ENCODE assay signal across 24 cellular contexts in genomic region chr4:180767330-180767729, GRCh38.
DNase-seq lines count a peak whose midpoint lies in the region; ATAC-seq and TF ChIP-seq lines count a peak whose summit lies in the region.
"Had no signal": no experiment of that assay in that cellular context is flagged by ENCODE, and none has a peak within 500 bp of the region (broad histone marks: within the 10 kb centered on the region; RNA-seq: fewer than 3 reads in every experiment).

No MANE protein-coding gene starts in this region.

- H3K27ac Mint-ChIP-seq in neural progenitor cell, result peak overlapping the region; percentile 67
- H3K27ac Mint-ChIP-seq: activated B cell treated with CpG ODN at 0.5 μM for 24 hours; activated CD8-positive, alpha-beta T cell treated with anti-CD3 and anti-CD28 coated beads, Interleukin-2, amount 10 ng/mL, durations not matched to agents 7 days and 5 days; activated naive CD4-positive, alpha-beta T cell treated with anti-CD3 and anti-CD28 coated beads, Interleukin-2, amount 50 U/mL, for 72 hours; activated T-cell treated with anti-CD3 and anti-CD28 coated beads, Interleukin-2, amount 50 U/mL, for 72 hours; dendritic cell treated with granulocyte-macrophage colony-stimulating factor and Interleukin-4, amounts not matched to agents 40 ng/mL and 50 ng/mL, for 4 days had no signal

- no peak for ATAC-seq in HG03095 (IDR thresholded peaks at IDR 0.05; ENCODE audit: unreplicated experiment)
- ATAC-seq in GM18498 (IDR thresholded peaks at IDR 0.05; ENCODE audit: unreplicated experiment), result no peak
- ATAC-seq in GM21381 (IDR thresholded peaks at IDR 0.05; ENCODE audit: unreplicated experiment), result no peak
- ATAC-seq: activated CD8-positive, alpha-beta T cell treated with anti-CD3 and anti-CD28 coated beads, Interleukin-2, amount 10 ng/mL, durations not matched to agents 7 days and 5 days; activated naive CD4-positive, alpha-beta T cell treated with anti-CD3 and anti-CD28 coated beads, Interleukin-2, amount 50 U/mL, for 72 hours; activated T-cell treated with anti-CD3 and anti-CD28 coated beads, Interleukin-2, amount 50 U/mL, for 72 hours; left lung; PC-3; stimulated activated naive CD8-positive, alpha-beta T cell treated with anti-CD3 and anti-CD28 coated beads, Interleukin-15, Interleukin-2, amounts not matched to agents 100 U/mL and 50 U/mL, for 24 hours had no signal

- H3K36me3 Mint-ChIP-seq in neural progenitor cell, result no peaks in the 10 kb centered on the region
- H3K36me3 Mint-ChIP-seq: activated naive CD4-positive, alpha-beta T cell treated with anti-CD3 and anti-CD28 coated beads, Interleukin-2, amount 50 U/mL, for 72 hours had no signal

- H3K4me3 ChIP-seq in ectodermal cell (ENCODE audit: insufficient read depth, low read depth, low read length) (no peak overlapping the region), neural progenitor cell (peak overlapping the region; percentile 21)
- H3K4me3 ChIP-seq: left lung, sigmoid colon, SJSA1 had no signal

- H2AFZ ChIP-seq in neural progenitor cell (replicated peaks), result peak overlapping the region; percentile 43

- H3K79me2 ChIP-seq in neural progenitor cell (ENCODE audit: low read depth), result no peaks in the 10 kb centered on the region

- no peak for TF ChIP-seq CTCF in neural progenitor cell (IDR thresholded peaks at IDR 0.05)

- DNase-seq in NCI-H82 treated with DMSO at 0.1 percent for 48 hours (lab: John Stamatoyannopoulos, UW; ENCODE audit: unreplicated experiment) (peak; percentile 0), NCI-H82 (lab: John Stamatoyannopoulos, UW) (no peak), NCI-H526 treated with DMSO at 0.1 percent for 48 hours (lab: John Stamatoyannopoulos, UW) (peak; percentile 68), neural progenitor cell (ENCODE audit: low spot score) (peak; percentile 56)
- DNase-seq: activated B cell treated with CpG ODN at 0.5 μM for 24 hours; activated CD8-positive, alpha-beta T cell treated with anti-CD3 and anti-CD28 coated beads, Interleukin-2, amount 10 ng/mL, durations not matched to agents 7 days and 5 days; activated T-cell treated with anti-CD3 and anti-CD28 coated beads, Interleukin-2, amount 50 U/mL, for 72 hours; BE2C; foreskin melanocyte; left lung; PC-3; sigmoid colon; stimulated activated naive CD8-positive, alpha-beta T cell treated with anti-CD3 and anti-CD28 coated beads, Interleukin-15, Interleukin-2, amounts not matched to agents 100 U/mL and 50 U/mL, for 24 hours; T-helper 2 cell; trophoblast cell had no signal

- peaks cover 2% of the 10 kb centered on the region for H3K9me3 Mint-ChIP-seq in neural progenitor cell
- H3K9me3 Mint-ChIP-seq: dendritic cell treated with granulocyte-macrophage colony-stimulating factor and Interleukin-4, amounts not matched to agents 40 ng/mL and 50 ng/mL, for 4 days had no signal

- WGBS in ectodermal cell, 2 experiments, result 26 to 32% methylated on average over 3 of the region's 3 CpGs

- peaks cover 10% of the 10 kb centered on the region for H3K27me3 Mint-ChIP-seq in neural progenitor cell (ENCODE audit: insufficient read depth, low read depth)
- H3K27me3 Mint-ChIP-seq: activated B cell treated with CpG ODN at 0.5 μM for 24 hours; dendritic cell treated with granulocyte-macrophage colony-stimulating factor and Interleukin-4, amounts not matched to agents 40 ng/mL and 50 ng/mL, for 4 days had no signal

- peaks cover 17% of the 10 kb centered on the region for H3K4me1 ChIP-seq in ectodermal cell (ENCODE audit: control insufficient read depth, insufficient read depth, low read length)
- H3K4me1 ChIP-seq in neural progenitor cell, result peaks cover 66% of the 10 kb centered on the region
- H3K4me1 ChIP-seq: BE2C, left lung, sigmoid colon, SJSA1 had no signal

- H3K9ac ChIP-seq in neural progenitor cell, result no peak overlapping the region
- H3K9ac ChIP-seq: KMS-11 had no signal

- H4K20me1 ChIP-seq in neural progenitor cell (ENCODE audit: low read depth), result no peaks in the 10 kb centered on the region

- H3K27ac ChIP-seq in ectodermal cell (ENCODE audit: insufficient read depth, low read depth, low read length, poor library complexity, severe bottlenecking), result peak overlapping the region; percentile 39
- peak overlapping the region; percentile 53 for H3K27ac ChIP-seq in neural progenitor cell
- H3K27ac ChIP-seq: HL-60, KMS-11, left lung, sigmoid colon, SJSA1 had no signal

- H3K36me3 ChIP-seq in ectodermal cell (ENCODE audit: control insufficient read depth, insufficient read depth, low read length) (no peaks in the 10 kb centered on the region), neural progenitor cell (no peaks in the 10 kb centered on the region)
- H3K36me3 ChIP-seq: BE2C, left lung, sigmoid colon, SJSA1 had no signal

- H3F3A ChIP-seq in neural progenitor cell (ENCODE audit: low read depth), result peaks cover 39% of the 10 kb centered on the region

- peak overlapping the region; percentile 48 for H3K4me3 Mint-ChIP-seq in neural progenitor cell
- H3K4me3 Mint-ChIP-seq: activated B cell treated with CpG ODN at 0.5 μM for 24 hours; activated CD8-positive, alpha-beta T cell treated with anti-CD3 and anti-CD28 coated beads, Interleukin-2, amount 10 ng/mL, durations not matched to agents 7 days and 5 days; activated T-cell treated with anti-CD3 and anti-CD28 coated beads, Interleukin-2, amount 50 U/mL, for 72 hours; dendritic cell treated with granulocyte-macrophage colony-stimulating factor and Interleukin-4, amounts not matched to agents 40 ng/mL and 50 ng/mL, for 4 days had no signal

- H3K27me3 ChIP-seq in ectodermal cell (ENCODE audit: control insufficient read depth, insufficient read depth, low read length, poor library complexity, severe bottlenecking) (no peaks in the 10 kb centered on the region), neural progenitor cell (no peaks in the 10 kb centered on the region)
- H3K27me3 ChIP-seq: BE2C, left lung, sigmoid colon, SJSA1 had no signal

- H3K4me2 ChIP-seq in neural progenitor cell, result peak overlapping the region; percentile 58
- H3K4me2 ChIP-seq: KMS-11 had no signal

- H3K4me1 Mint-ChIP-seq in neural progenitor cell, result peaks cover 41% of the 10 kb centered on the region
- H3K4me1 Mint-ChIP-seq: activated B cell treated with CpG ODN at 0.5 μM for 24 hours had no signal

- H3K9me3 ChIP-seq in ectodermal cell (ENCODE audit: control insufficient read depth, low read length) (no peaks in the 10 kb centered on the region), neural progenitor cell (ENCODE audit: low read depth) (no peaks in the 10 kb centered on the region)
- H3K9me3 ChIP-seq: BE2C, left lung, sigmoid colon, SJSA1 had no signal
